ENCODE assay signal across 1 cellular context in the genomic region with DNA sequence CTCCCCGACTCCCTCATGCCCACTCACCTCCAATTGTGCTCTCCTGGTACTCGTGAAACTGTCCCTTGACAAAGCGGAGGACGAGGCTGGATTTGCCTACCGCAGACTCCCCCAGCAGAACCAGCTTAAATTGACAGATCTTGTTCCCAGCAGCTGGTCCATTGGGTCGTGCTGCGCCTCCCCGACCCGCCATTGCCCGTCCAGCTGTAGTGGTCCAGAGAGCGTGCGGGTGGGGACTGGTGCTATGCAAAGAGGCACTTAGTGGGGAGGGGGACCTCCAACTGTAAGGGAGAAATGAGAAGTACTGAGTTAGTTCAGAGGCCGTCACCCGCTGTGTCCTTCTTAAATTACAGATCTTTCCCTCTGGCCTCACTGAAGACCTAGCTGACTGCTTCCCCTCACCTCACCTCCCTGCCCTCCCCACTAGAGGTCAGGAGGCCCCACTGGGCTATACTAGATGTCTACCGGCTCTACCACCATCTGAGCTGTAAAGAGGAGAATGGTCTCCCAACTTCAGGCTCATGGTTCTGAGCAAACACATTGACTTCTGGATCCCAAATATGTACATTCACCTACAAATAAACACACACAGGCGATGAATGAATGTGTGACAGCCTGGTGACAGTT.
TF ChIP-seq lines count a peak whose summit lies in the region.

No MANE protein-coding gene starts in this region.

TF ChIP-seq in K562, 482 proteins besides CTCF, POLR2A, EP300 and RAD21:
- no peak for TF ChIP-seq TBL1XR1 (IDR thresholded peaks at IDR 0.05; ENCODE audit: low read length in 2 of 2)
- TF ChIP-seq, protein P1, sequence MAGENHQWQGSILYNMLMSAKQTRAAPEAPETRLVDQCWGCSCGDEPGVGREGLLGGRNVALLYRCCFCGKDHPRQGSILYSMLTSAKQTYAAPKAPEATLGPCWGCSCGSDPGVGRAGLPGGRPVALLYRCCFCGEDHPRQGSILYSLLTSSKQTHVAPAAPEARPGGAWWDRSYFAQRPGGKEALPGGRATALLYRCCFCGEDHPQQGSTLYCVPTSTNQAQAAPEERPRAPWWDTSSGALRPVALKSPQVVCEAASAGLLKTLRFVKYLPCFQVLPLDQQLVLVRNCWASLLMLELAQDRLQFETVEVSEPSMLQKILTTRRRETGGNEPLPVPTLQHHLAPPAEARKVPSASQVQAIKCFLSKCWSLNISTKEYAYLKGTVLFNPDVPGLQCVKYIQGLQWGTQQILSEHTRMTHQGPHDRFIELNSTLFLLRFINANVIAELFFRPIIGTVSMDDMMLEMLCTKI (IDR thresholded peaks at IDR 0.05; ENCODE audit: partially characterized antibody), result no peak
- no peak for TF ChIP-seq ZNF121 (CRISPR knock-in tag; conservative IDR thresholded peaks at IDR 0.05)
- TF ChIP-seq HEY1 (CRISPR knock-in tag; IDR thresholded peaks at IDR 0.05; ENCODE audit: borderline replicate concordance), result no peak
- TF ChIP-seq, protein P2, sequence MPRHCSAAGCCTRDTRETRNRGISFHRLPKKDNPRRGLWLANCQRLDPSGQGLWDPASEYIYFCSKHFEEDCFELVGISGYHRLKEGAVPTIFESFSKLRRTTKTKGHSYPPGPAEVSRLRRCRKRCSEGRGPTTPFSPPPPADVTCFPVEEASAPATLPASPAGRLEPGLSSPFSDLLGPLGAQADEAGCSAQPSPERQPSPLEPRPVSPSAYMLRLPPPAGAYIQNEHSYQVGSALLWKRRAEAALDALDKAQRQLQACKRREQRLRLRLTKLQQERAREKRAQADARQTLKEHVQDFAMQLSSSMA (CRISPR knock-in tag; IDR thresholded peaks at IDR 0.05), result no peak
- TF ChIP-seq, protein P3, sequence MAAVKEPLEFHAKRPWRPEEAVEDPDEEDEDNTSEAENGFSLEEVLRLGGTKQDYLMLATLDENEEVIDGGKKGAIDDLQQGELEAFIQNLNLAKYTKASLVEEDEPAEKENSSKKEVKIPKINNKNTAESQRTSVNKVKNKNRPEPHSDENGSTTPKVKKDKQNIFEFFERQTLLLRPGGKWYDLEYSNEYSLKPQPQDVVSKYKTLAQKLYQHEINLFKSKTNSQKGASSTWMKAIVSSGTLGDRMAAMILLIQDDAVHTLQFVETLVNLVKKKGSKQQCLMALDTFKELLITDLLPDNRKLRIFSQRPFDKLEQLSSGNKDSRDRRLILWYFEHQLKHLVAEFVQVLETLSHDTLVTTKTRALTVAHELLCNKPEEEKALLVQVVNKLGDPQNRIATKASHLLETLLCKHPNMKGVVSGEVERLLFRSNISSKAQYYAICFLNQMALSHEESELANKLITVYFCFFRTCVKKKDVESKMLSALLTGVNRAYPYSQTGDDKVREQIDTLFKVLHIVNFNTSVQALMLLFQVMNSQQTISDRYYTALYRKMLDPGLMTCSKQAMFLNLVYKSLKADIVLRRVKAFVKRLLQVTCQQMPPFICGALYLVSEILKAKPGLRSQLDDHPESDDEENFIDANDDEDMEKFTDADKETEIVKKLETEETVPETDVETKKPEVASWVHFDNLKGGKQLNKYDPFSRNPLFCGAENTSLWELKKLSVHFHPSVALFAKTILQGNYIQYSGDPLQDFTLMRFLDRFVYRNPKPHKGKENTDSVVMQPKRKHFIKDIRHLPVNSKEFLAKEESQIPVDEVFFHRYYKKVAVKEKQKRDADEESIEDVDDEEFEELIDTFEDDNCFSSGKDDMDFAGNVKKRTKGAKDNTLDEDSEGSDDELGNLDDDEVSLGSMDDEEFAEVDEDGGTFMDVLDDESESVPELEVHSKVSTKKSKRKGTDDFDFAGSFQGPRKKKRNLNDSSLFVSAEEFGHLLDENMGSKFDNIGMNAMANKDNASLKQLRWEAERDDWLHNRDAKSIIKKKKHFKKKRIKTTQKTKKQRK (IDR thresholded peaks at IDR 0.05; ENCODE audit: borderline replicate concordance, low read depth, low read length), result no peak
- TF ChIP-seq ZEB2 (IDR thresholded peaks at IDR 0.05), result no peak
- no peak for TF ChIP-seq BRD4 (IDR thresholded peaks at IDR 0.05)
- TF ChIP-seq TARDBP (IDR thresholded peaks at IDR 0.05), result no peak
